8 cellular contexts compared by ENCODE assay signal in genomic region chr19:47035495-47036232, GRCh38. TPM values are rescaled to one million over a fixed set of nuclear protein-coding genes. Genes with fewer than 3 reads are reported as not detected.
DNase-seq lines count a peak whose midpoint lies in the region; ATAC-seq and TF ChIP-seq lines count a peak whose summit lies in the region.

No MANE protein-coding gene starts in this region.

- TSS peak; percentile 46 for BruUV-seq in PC-3 (replicated peaks; lab: Mats Ljungman, UMichigan)

- H3K4me1 Mint-ChIP-seq in activated T-cell treated with anti-CD3 and anti-CD28 coated beads, Interleukin-2, amount 50 U/mL, for 24 hours (ENCODE audit: low read depth): peaks cover 23% of the 10 kb centered on the region

- in situ Hi-C loops in Caki2 (cut with HindIII; ENCODE audit: low pct_unique_long_range_greater_than_20kb, low sequenced_read_pairs): no loop called here

- ATAC-seq in GM21423 (IDR thresholded peaks at IDR 0.05; ENCODE audit: unreplicated experiment) (peak; percentile 80), PC-3 (peak; percentile 90), esophagus mucosa (peak; percentile 91)

- peak overlapping the region; percentile 86 for H3K4me2 ChIP-seq in PC-3 (ENCODE audit: low read length)

- peak overlapping the region; percentile 83 for H2AFZ ChIP-seq in PC-3 (ENCODE audit: low read length)

- H3K4me1 ChIP-seq in PC-3 (ENCODE audit: insufficient read depth, low read length): peaks cover 7% of the 10 kb centered on the region; the same call in 1 of the 2 replicates
- peaks cover 6 to 12% of the 10 kb centered on the region in 2 donors for H3K4me1 ChIP-seq in muscle layer of duodenum (ENCODE audit: control insufficient read depth in 1 of 2, insufficient read depth in 2 of 2, low read length in 2 of 2)

- POLR2A ChIA-PET in PC-3 (lab: Charles Lee; ENCODE audit: unreplicated experiment): interaction anchor here (0.6 to 1.0 kb wide), 4 partner anchors 9 to 209 kb away, joined by 3 to 6 read pairs (median 4); no protein-coding TSS in a partner anchor

- H3K4me3 Mint-ChIP-seq in activated T-cell treated with anti-CD3 and anti-CD28 coated beads, Interleukin-2, amount 50 U/mL, for 24 hours: peak overlapping the region; percentile 84

- peak; percentile 72 for TF ChIP-seq CTCF in PC-3 (conservative IDR thresholded peaks at IDR 0.05; ENCODE audit: low read depth, low read length)

- peak overlapping the region; percentile 84 for H3K27ac ChIP-seq in PC-3 (ENCODE audit: low read length)
- H3K27ac ChIP-seq in muscle layer of duodenum (ENCODE audit: low read length): peak overlapping the region; percentile 16

- DNase-seq in Caki2 (ENCODE audit: low read depth) (peak; percentile 92), PC-3 (peak; percentile 86)
- DNase-seq in Jurkat, Clone E6-1 (ENCODE audit: low read depth, low spot score): peak; percentile 86
- DNase-seq in activated T-cell treated with anti-CD3 and anti-CD28 coated beads, Interleukin-2, amount 50 U/mL, for 24 hours: peak; percentile 100
- DNase-seq in stimulated activated CD8-positive, alpha-beta memory T cell treated with anti-CD3 and anti-CD28 coated beads, Interleukin-7, amount 100 ng/mL, for 24 hours (ENCODE audit: low read depth): peak; percentile 90

- no peaks in the 10 kb centered on the region for H3K36me3 ChIP-seq in PC-3 (ENCODE audit: low read depth, low read length)
- no peaks in the 10 kb centered on the region for H3K36me3 ChIP-seq in muscle layer of duodenum (ENCODE audit: control insufficient read depth in 1 of 2, insufficient read depth in 2 of 2, low read length in 2 of 2)

- H3F3A ChIP-seq in PC-3 (ENCODE audit: low read length, unreplicated experiment): no peaks in the 10 kb centered on the region

- intact Hi-C loops in PC-3 (cut with micrococcal nuclease): loop anchor here (5.0 kb wide), 1 partner anchor 92 kb away; no protein-coding TSS in a partner anchor

- H3K9me3 ChIP-seq in PC-3 (ENCODE audit: low read length) (no peaks in the 10 kb centered on the region), muscle layer of duodenum (ENCODE audit: control insufficient read depth in 1 of 2, low read length in 2 of 2) (no peaks in the 10 kb centered on the region)

- H3K4me3 ChIP-seq in Jurkat, Clone E6-1 (ENCODE audit: low read length): peak overlapping the region; percentile 62
- peak overlapping the region; percentile 67 for H3K4me3 ChIP-seq in PC-3 (ENCODE audit: low read length)
- H3K4me3 ChIP-seq in muscle layer of duodenum (ENCODE audit: low read depth in 1 of 2, low read length in 2 of 2): peak overlapping the region; percentile 57 to 73

- no peaks in the 10 kb centered on the region for H3K9me2 ChIP-seq in PC-3 (replicated peaks; ENCODE audit: low read length)

- CTCF ChIA-PET in PC-3 (lab: Charles Lee): interaction anchor here (0.5 to 1.0 kb wide), 4 partner anchors 23 to 208 kb away, joined by 3 to 4 read pairs (median 3); no protein-coding TSS in a partner anchor

- H4K20me1 ChIP-seq in PC-3 (ENCODE audit: low read length): no peaks in the 10 kb centered on the region

- no peaks in the 10 kb centered on the region for H3K9me3 Mint-ChIP-seq in activated T-cell treated with anti-CD3 and anti-CD28 coated beads, Interleukin-2, amount 50 U/mL, for 24 hours

- H3K79me2 ChIP-seq in PC-3 (ENCODE audit: low read length): no peaks in the 10 kb centered on the region

- H3K27me3 ChIP-seq in PC-3 (ENCODE audit: low read length): no peaks in the 10 kb centered on the region
- H3K27me3 ChIP-seq in muscle layer of duodenum (ENCODE audit: low read depth, low read length): no peaks in the 10 kb centered on the region

- H3K36me3 Mint-ChIP-seq in activated T-cell treated with anti-CD3 and anti-CD28 coated beads, Interleukin-2, amount 50 U/mL, for 24 hours (ENCODE audit: low read depth): no peaks in the 10 kb centered on the region

- H3K27ac Mint-ChIP-seq in activated T-cell treated with anti-CD3 and anti-CD28 coated beads, Interleukin-2, amount 50 U/mL, for 24 hours: peak overlapping the region; percentile 90

- peak overlapping the region; percentile 46 for H3K9ac ChIP-seq in PC-3 (ENCODE audit: low read length)

- H3K27me3 Mint-ChIP-seq in activated T-cell treated with anti-CD3 and anti-CD28 coated beads, Interleukin-2, amount 50 U/mL, for 24 hours: peaks cover 18% of the 10 kb centered on the region

RNA-seq across cellular contexts. Expression of gene TMEM160, which starts 12.8 kb away (rescaled TPM):
- 78.1 and 102 TPM in 2 replicates for total RNA-seq in Caki2 (2014; rRNA removed; shearing (Covaris generic); ENCODE audit: low replicate concordance)
- 76.2 TPM for polyA plus RNA-seq in Jurkat, Clone E6-1 (2012; ENCODE audit: insufficient read depth, insufficient read length)
- total RNA-seq in PC-3 (2014; rRNA removed): 121 and 125 TPM in 2 replicates
- total RNA-seq in esophagus mucosa: 34.5 TPM

RNA-seq across cellular contexts. Expression of gene NPAS1, which starts 16.0 kb away (rescaled TPM):
- 2.8 and 3.1 TPM in 2 replicates for total RNA-seq in Caki2 (2014; rRNA removed; shearing (Covaris generic); ENCODE audit: low replicate concordance)
- 3.6 TPM for polyA plus RNA-seq in Jurkat, Clone E6-1 (2012; ENCODE audit: insufficient read depth, insufficient read length)
- total RNA-seq in PC-3 (2014; rRNA removed) (1.1 and 1.6 TPM in 2 replicates), esophagus mucosa (0.52 TPM)

Comparison
In these comparisons a context has a peak if more than half of its experiments do, and no peak if none do; other contexts are left out.
1. Peak in every context shown above with its lines: DNase-seq, ATAC-seq, H3K4me3 ChIP-seq and H3K27ac ChIP-seq.